Comparison of ENCODE assay signal across 23 cellular contexts in genomic region chr5:115271295-115272060, GRCh38. TPM values are rescaled to one million over a fixed set of nuclear protein-coding genes. Genes with fewer than 3 reads are reported as not detected.
DNase-seq lines count a peak whose midpoint lies in the region; FAIRE-seq and TF ChIP-seq lines count a peak whose summit lies in the region.
"Had no signal": no experiment of that assay in that cellular context is flagged by ENCODE, and none has a peak within 500 bp of the region (broad histone marks: within the 10 kb centered on the region; RNA-seq: fewer than 3 reads in every experiment).

No MANE protein-coding gene starts in this region.

- H3K36me3 Mint-ChIP-seq in activated naive CD8-positive, alpha-beta T cell treated with anti-CD3 and anti-CD28 coated beads for 36 hours, result peaks cover 2% of the 10 kb centered on the region

- TF ChIP-seq CTCF in GM10266 (IDR thresholded peaks at IDR 0.05; ENCODE audit: control insufficient read depth, insufficient read depth, low read depth, missing control alignments), result no peak
- no peak for TF ChIP-seq CTCF in testis (IDR thresholded peaks at IDR 0.05)

- no peak overlapping the region for H3K9ac ChIP-seq in BLaER1

- 86 to 93% methylated on average over 6 of the region's 6 CpGs for WGBS in testis, 2 donors

- H3K9me3 ChIP-seq in BLaER1 (no peaks in the 10 kb centered on the region), testis (no peaks in the 10 kb centered on the region)
- H3K9me3 ChIP-seq: thoracic aorta had no signal

- H4K20me1 ChIP-seq in BLaER1, result no peaks in the 10 kb centered on the region

- H3K36me3 ChIP-seq in BLaER1, result peaks cover 25% of the 10 kb centered on the region
- H3K36me3 ChIP-seq in testis (ENCODE audit: low read depth, missing control alignments), result no peaks in the 10 kb centered on the region

- H3K4me1 Mint-ChIP-seq in activated naive CD8-positive, alpha-beta T cell treated with anti-CD3 and anti-CD28 coated beads for 36 hours, result no peaks in the 10 kb centered on the region
- H3K4me1 Mint-ChIP-seq: activated CD4-positive, alpha-beta T cell treated with anti-CD3 and anti-CD28 coated beads for 36 hours; brain; CD4-positive, alpha-beta memory T cell had no signal

- H3K27me3 ChIP-seq in BLaER1, result no peaks in the 10 kb centered on the region
- H3K27me3 ChIP-seq in testis, result no peaks in the 10 kb centered on the region

- H3K4me3 ChIP-seq in BLaER1 (no peak overlapping the region), testis (no peak overlapping the region)
- H3K4me3 ChIP-seq: coronary artery, thoracic aorta had no signal

- peaks cover 18% of the 10 kb centered on the region; the same call in 1 of the 2 replicates for H3K4me1 ChIP-seq in BLaER1
- H3K4me1 ChIP-seq in testis, result no peaks in the 10 kb centered on the region

- H3K27me3 Mint-ChIP-seq in activated naive CD8-positive, alpha-beta T cell treated with anti-CD3 and anti-CD28 coated beads for 36 hours, result no peaks in the 10 kb centered on the region
- H3K27me3 Mint-ChIP-seq: activated CD4-positive, alpha-beta T cell treated with anti-CD3 and anti-CD28 coated beads for 36 hours; brain; CD4-positive, alpha-beta memory T cell had no signal

- H3K27ac Mint-ChIP-seq in activated naive CD8-positive, alpha-beta T cell treated with anti-CD3 and anti-CD28 coated beads for 36 hours, result peak overlapping the region; percentile 55
- H3K27ac Mint-ChIP-seq: activated CD4-positive, alpha-beta T cell treated with anti-CD3 and anti-CD28 coated beads for 36 hours; brain; CD4-positive, alpha-beta memory T cell had no signal

- FAIRE-seq in GM19239 (lab: Jason Lieb, UNC), result peak; percentile 81
- FAIRE-seq: endometrium had no signal

- H3K4me3 Mint-ChIP-seq in activated naive CD8-positive, alpha-beta T cell treated with anti-CD3 and anti-CD28 coated beads for 36 hours, result no peak overlapping the region
- H3K4me3 Mint-ChIP-seq: activated CD4-positive, alpha-beta T cell treated with anti-CD3 and anti-CD28 coated beads for 36 hours; brain; CD4-positive, alpha-beta memory T cell had no signal

- no peak for TF ChIP-seq POLR2A in testis (IDR thresholded peaks at IDR 0.05)

- H3K4me2 ChIP-seq in BLaER1, result peak overlapping the region; percentile 18; the same call in 1 of the 2 replicates

- DNase-seq in GM19239 (ENCODE audit: insufficient read length, low spot score), result no peak
- DNase-seq in MV-4-11 (lab: John Stamatoyannopoulos, UW), result peak; percentile 84
- no peak for DNase-seq in activated naive CD8-positive, alpha-beta T cell treated with anti-CD3 and anti-CD28 coated beads for 36 hours
- no peak for DNase-seq in SW 1271 (lab: John Stamatoyannopoulos, UW)
- no peak for DNase-seq in GM10266 (ENCODE audit: extremely low spot score)
- no peak for DNase-seq in testis
- DNase-seq in superior temporal gyrus (ENCODE audit: extremely low spot score), result no peak
- DNase-seq: ACHN; activated CD4-positive, alpha-beta T cell treated with anti-CD3 and anti-CD28 coated beads for 36 hours; CD4-positive, alpha-beta memory T cell; DMS79; HCEC 1CT; head of caudate nucleus; left ventricle myocardium superior; NCI-H2081; NCI-H446 treated with DMSO at 0.1 percent for 48 hours; SHP77; stimulated activated CD8-positive, alpha-beta memory T cell treated with anti-CD3 and anti-CD28 coated beads, Interleukin-4, amount 100 ng/mL, for 48 hours had no signal

- no peaks in the 10 kb centered on the region for H3K9me3 Mint-ChIP-seq in activated naive CD8-positive, alpha-beta T cell treated with anti-CD3 and anti-CD28 coated beads for 36 hours
- H3K9me3 Mint-ChIP-seq: brain; CD4-positive, alpha-beta memory T cell had no signal

- no peak overlapping the region for H3K27ac ChIP-seq in BLaER1
- no peak overlapping the region for H3K27ac ChIP-seq in testis
- H3K27ac ChIP-seq: coronary artery, thoracic aorta had no signal

- intact Hi-C loops in testis (cut with DNase I; ENCODE audit: low total_unique reads), result no loop called here

RNA-seq across cellular contexts. Expression of gene PGGT1B, which starts 8.8 kb away (rescaled TPM):
- total RNA-seq in activated naive CD8-positive, alpha-beta T cell treated with anti-CD3 and anti-CD28 coated beads for 36 hours, result 10 to 100 TPM; 47.9 TPM
- 10 to 100 TPM; 10.2 to 12.1 TPM for total RNA-seq in testis
- 15.6 TPM for polyA plus RNA-seq in testis (ENCODE audit: insufficient read depth, low read depth, low replicate concordance)

RNA-seq across cellular contexts. Expression of gene CCDC112, which starts 25.0 kb away (rescaled TPM):
- 1 to 10 TPM; 1.7 to 1.8 TPM for total RNA-seq in activated naive CD8-positive, alpha-beta T cell treated with anti-CD3 and anti-CD28 coated beads for 36 hours
- 10 to 100 TPM; 20.4 to 30.9 TPM for total RNA-seq in testis
- polyA plus RNA-seq in testis (ENCODE audit: insufficient read depth, low read depth, low replicate concordance), result 15.3 TPM

Comparison
In these comparisons a context has a peak if more than half of its experiments do, and no peak if none do; other contexts are left out.
1. RNA of gene CCDC112, which starts 25.0 kb away (total RNA-seq): 20.4 to 30.9 TPM in testis; 1.7 to 1.8 TPM in activated naive CD8-positive, alpha-beta T cell treated with anti-CD3 and anti-CD28 coated beads for 36 hours; every median in the first group is over 4 times any median in the second.